8 cellular contexts compared by ENCODE assay signal in genomic region chr21:33544451-33544850, GRCh38. TPM values are rescaled to one million over a fixed set of nuclear protein-coding genes. Genes with fewer than 3 reads are reported as not detected.
A peak's percentile ranks its signal among the peaks of the same experiment; 100 is the strongest.
DNase-seq lines count a peak whose midpoint lies in the region; ATAC-seq and TF ChIP-seq lines count a peak whose summit lies in the region.

No MANE protein-coding gene starts in this region.

- POLR2A ChIA-PET in SK-N-SH (lab: Yijun Ruan, JAX) = no interaction called here

- peaks cover 90% of the 10 kb centered on the region for H3K79me2 ChIP-seq in SK-N-SH (ENCODE audit: insufficient read depth)

- CTCF ChIA-PET in SK-N-SH (lab: Yijun Ruan, JAX) = interaction anchor here (0.7 to 1.7 kb wide), 3 partner anchors 13 to 61 kb away, joined by 3 to 7 read pairs (median 3); no protein-coding TSS in a partner anchor

- ATAC-seq in SK-N-SH treated with all-trans-retinoic acid at 6 μM for 48 hours = no peak
- ATAC-seq in activated T-helper 17 cell treated with anti-CD3 and anti-CD28 coated beads, Interleukin-2, amount 50 U/mL, for 72 hours (replicated peaks) = no peak

- no peak overlapping the region for H2AFZ ChIP-seq in SK-N-SH (ENCODE audit: low read depth)

- H3K27ac ChIP-seq in SK-N-SH (ENCODE audit: low read depth in 2 of 2, low read length in 1 of 2) (peak overlapping the region in 1 of 2 experiments; percentile 99; a peak in 1 of 4 replicates), iPS-20b (ENCODE audit: low read length) (no peak overlapping the region), subcutaneous abdominal adipose tissue (ENCODE audit: low read depth, low read length) (peak overlapping the region; percentile 100)

- H3K36me3 ChIP-seq in SK-N-SH (replicated peaks in 1 of 2; ENCODE audit: control insufficient read depth in 1 of 2, insufficient read depth in 2 of 2, low read length in 1 of 2) = peaks cover 26 to 38% of the 10 kb centered on the region in 2 experiments
- peaks cover 51% of the 10 kb centered on the region for H3K36me3 ChIP-seq in iPS-20b (ENCODE audit: insufficient read depth, low read depth, low read length)
- peaks cover 2 to 29% (median 10%) of the 10 kb centered on the region in 5 donors for H3K36me3 ChIP-seq in subcutaneous abdominal adipose tissue (ENCODE audit: control insufficient read depth in 5 of 5, insufficient read depth in 5 of 5, low read length in 5 of 5)

- H4K20me1 ChIP-seq in SK-N-SH (ENCODE audit: insufficient read depth) = peaks cover 61% of the 10 kb centered on the region

- 5% methylated on average over 5 of the region's 5 CpGs for WGBS in SK-N-SH (ENCODE audit: low lambda C conversion rate)

- H3F3A ChIP-seq in SK-N-SH (replicated peaks; ENCODE audit: insufficient read depth) = peaks cover 41% of the 10 kb centered on the region

- peaks cover 86% of the 10 kb centered on the region for H3K36me3 Mint-ChIP-seq in activated T-helper 17 cell treated with anti-CD3 and anti-CD28 coated beads, Interleukin-2, amount 50 U/mL, for 72 hours (ENCODE audit: low read depth)

- H3K4me2 ChIP-seq in SK-N-SH = peak overlapping the region; percentile 76

- no peaks in the 10 kb centered on the region for H3K9me3 Mint-ChIP-seq in activated T-helper 17 cell treated with anti-CD3 and anti-CD28 coated beads, Interleukin-2, amount 50 U/mL, for 72 hours

- no peak for TF ChIP-seq EP300 in SK-N-SH (IDR thresholded peaks at IDR 0.05; ENCODE audit: borderline replicate concordance in 1 of 2, low read depth in 1 of 2, low read length in 1 of 2)

- no peaks in the 10 kb centered on the region for H3K27me3 Mint-ChIP-seq in activated T-helper 17 cell treated with anti-CD3 and anti-CD28 coated beads, Interleukin-2, amount 50 U/mL, for 72 hours

- H3K4me1 ChIP-seq in SK-N-SH (ENCODE audit: control insufficient read depth in 1 of 2, insufficient read depth in 2 of 2, low read depth in 1 of 2, low read length in 1 of 2) = peaks cover 8 to 10% of the 10 kb centered on the region in 2 experiments; a peak in 3 of 4 replicates
- peaks cover 18% of the 10 kb centered on the region; the same call in 1 of the 2 replicates for H3K4me1 ChIP-seq in iPS-20b (ENCODE audit: insufficient read depth, low read length)
- H3K4me1 ChIP-seq in subcutaneous abdominal adipose tissue (ENCODE audit: control insufficient read depth in 5 of 5, insufficient read depth in 5 of 5, low read length in 5 of 5) = peaks cover 5 to 39% (median 34%) of the 10 kb centered on the region in 5 donors

- H3K27me3 ChIP-seq in SK-N-SH (ENCODE audit: insufficient read depth) (no peaks in the 10 kb centered on the region), iPS-20b (ENCODE audit: insufficient read depth, low read length) (no peaks in the 10 kb centered on the region), subcutaneous abdominal adipose tissue (ENCODE audit: control insufficient read depth in 5 of 5, insufficient read depth in 4 of 5, low read length in 5 of 5) (no peaks in the 10 kb centered on the region)

- TF ChIP-seq RAD21 in SK-N-SH (IDR thresholded peaks at IDR 0.05; ENCODE audit: low read length) = no peak

- peak overlapping the region; percentile 99 for H3K4me3 Mint-ChIP-seq in activated T-helper 17 cell treated with anti-CD3 and anti-CD28 coated beads, Interleukin-2, amount 50 U/mL, for 72 hours

- H3K9me2 ChIP-seq in SK-N-SH = no peaks in the 10 kb centered on the region

- H3K4me1 Mint-ChIP-seq in activated T-helper 17 cell treated with anti-CD3 and anti-CD28 coated beads, Interleukin-2, amount 50 U/mL, for 72 hours = peaks cover 15% of the 10 kb centered on the region

- peak overlapping the region; percentile 100 for H3K27ac Mint-ChIP-seq in activated T-helper 17 cell treated with anti-CD3 and anti-CD28 coated beads, Interleukin-2, amount 50 U/mL, for 72 hours

- H3K4me3 ChIP-seq in SK-N-SH (ENCODE audit: low read depth in 2 of 2, low read length in 1 of 2) = peak overlapping the region; percentile 78
- peak overlapping the region; percentile 91 for H3K4me3 ChIP-seq in iPS-20b (ENCODE audit: low read length)
- peak overlapping the region; percentile 86 to 98 (median 94) for H3K4me3 ChIP-seq in subcutaneous abdominal adipose tissue (ENCODE audit: low read depth in 1 of 5, low read length in 5 of 5)

- peak overlapping the region; percentile 97 for H3K9ac ChIP-seq in SK-N-SH
- H3K9ac ChIP-seq in iPS-20b (ENCODE audit: low read depth, low read length) = peak overlapping the region; percentile 97
- peak overlapping the region; percentile 97 to 100 (median 99) for H3K9ac ChIP-seq in subcutaneous abdominal adipose tissue (ENCODE audit: low read length in 5 of 5)

- TF ChIP-seq CTCF in SK-N-SH (IDR thresholded peaks at IDR 0.05) = no peak

- no peaks in the 10 kb centered on the region for H3K9me3 ChIP-seq in SK-N-SH
- no peaks in the 10 kb centered on the region for H3K9me3 ChIP-seq in iPS-20b (ENCODE audit: insufficient read depth, low read depth, low read length)
- no peaks in the 10 kb centered on the region for H3K9me3 ChIP-seq in subcutaneous abdominal adipose tissue (ENCODE audit: control insufficient read depth in 5 of 5, low read length in 5 of 5)

- DNase-seq in SK-N-SH = no peak
- no peak for DNase-seq in globus pallidus (ENCODE audit: low spot score)
- no peak for DNase-seq in stimulated activated naive CD4-positive, alpha-beta T cell (lab: John Stamatoyannopoulos, UW)
- DNase-seq in NOMO-1 treated with DMSO at 0.1 percent for 48 hours (lab: John Stamatoyannopoulos, UW; ENCODE audit: unreplicated experiment) = no peak

TF ChIP-seq in SK-N-SH, 30 proteins besides CTCF, POLR2A, EP300 and RAD21 (continues in another document):
- TF ChIP-seq MEF2A (IDR thresholded peaks at IDR 0.05; ENCODE audit: borderline replicate concordance, low read depth) (no peak), YY1 (IDR thresholded peaks at IDR 0.05; ENCODE audit: low read depth) (no peak), EZH2phosphoT487 (IDR thresholded peaks at IDR 0.05; ENCODE audit: borderline replicate concordance, low read depth) (no peak), RCOR1 (IDR thresholded peaks at IDR 0.05; ENCODE audit: low read length) (no peak), ZBTB33 (IDR thresholded peaks at IDR 0.05; ENCODE audit: borderline replicate concordance, low read depth) (no peak), NFIC (IDR thresholded peaks at IDR 0.05; ENCODE audit: borderline replicate concordance) (no peak)

TF ChIP-seq in SK-N-SH treated with all-trans-retinoic acid at 6 μM for 48 hours, 23 proteins besides CTCF, POLR2A, EP300 and RAD21 (continues in another document):
- TF ChIP-seq TSHZ2 (CRISPR knock-in tag; IDR thresholded peaks at IDR 0.05) (no peak), CSRNP3 (CRISPR knock-in tag; IDR thresholded peaks at IDR 0.05) (no peak), ZNF565 (CRISPR knock-in tag; conservative IDR thresholded peaks at IDR 0.05; ENCODE audit: low read depth) (no peak)

RNA-seq across cellular contexts. Expression of gene SON, which starts 1.6 kb away (rescaled TPM):
- 45.9 and 57.4 TPM in 2 replicates for polyA plus RNA-seq in SK-N-SH (2012; rRNA removed)
- polyA plus RNA-seq in SK-N-SH (2012; cell fraction: cytosol; rRNA removed) = 40.1 and 44.0 TPM in 2 replicates
- polyA plus RNA-seq in SK-N-SH (2012; cell fraction: nucleus; rRNA removed) = 122 and 250 TPM in 2 replicates
- total RNA-seq in activated T-helper 17 cell treated with anti-CD3 and anti-CD28 coated beads, Interleukin-2, amount 50 U/mL, for 72 hours = 100 to 1,000 TPM; 242 to 282 TPM

RNA-seq across cellular contexts. Expression of gene GART, which starts 2.5 kb away (rescaled TPM):
- polyA plus RNA-seq in SK-N-SH (2012; rRNA removed) = 17.3 and 26.8 TPM in 2 replicates
- polyA plus RNA-seq in SK-N-SH (2012; cell fraction: cytosol; rRNA removed) = 24.9 and 25.0 TPM in 2 replicates
- polyA plus RNA-seq in SK-N-SH (2012; cell fraction: nucleus; rRNA removed) = 29.6 and 53.5 TPM in 2 replicates
- 100 to 1,000 TPM in 1 of 2 donors, 10 to 100 TPM in 1; 91.9 to 196 TPM for total RNA-seq in activated T-helper 17 cell treated with anti-CD3 and anti-CD28 coated beads, Interleukin-2, amount 50 U/mL, for 72 hours

RNA-seq across cellular contexts. Expression of gene DONSON, which starts 44.0 kb away (rescaled TPM):
- 17.3 and 20.6 TPM in 2 replicates for polyA plus RNA-seq in SK-N-SH (2012; rRNA removed)
- polyA plus RNA-seq in SK-N-SH (2012; cell fraction: cytosol; rRNA removed) = 16.5 and 19.2 TPM in 2 replicates
- 41.8 and 54.5 TPM in 2 replicates for polyA plus RNA-seq in SK-N-SH (2012; cell fraction: nucleus; rRNA removed)
- total RNA-seq in activated T-helper 17 cell treated with anti-CD3 and anti-CD28 coated beads, Interleukin-2, amount 50 U/mL, for 72 hours = 10 to 100 TPM; 39.8 to 43.0 TPM

RNA-seq across cellular contexts. Expression of gene DNAJC28, which starts 52.9 kb away (rescaled TPM):
- polyA plus RNA-seq in SK-N-SH (2012; rRNA removed) = 0.58 and 0.88 TPM in 2 replicates
- polyA plus RNA-seq in SK-N-SH (2012; cell fraction: cytosol; rRNA removed) = 1.2 and 1.8 TPM in 2 replicates
- polyA plus RNA-seq in SK-N-SH (2012; cell fraction: nucleus; rRNA removed) = 0.28 and 0.83 TPM in 2 replicates
- under 1 TPM; 0.54 to 0.79 TPM for total RNA-seq in activated T-helper 17 cell treated with anti-CD3 and anti-CD28 coated beads, Interleukin-2, amount 50 U/mL, for 72 hours
